In genomic region chr2:213238753-213239591, GRCh38 we compare ENCODE assay signal across 8 cellular contexts.
DNase-seq lines count a peak whose midpoint lies in the region; ATAC-seq, FAIRE-seq and TF ChIP-seq lines count a peak whose summit lies in the region.

No MANE protein-coding gene starts in this region.

- peak; percentile 70 for DNase-seq in COLO829 (ENCODE audit: low spot score)
- DNase-seq in choroid plexus epithelial cell (ENCODE audit: low read depth), result peak; percentile 97
- DNase-seq in smooth muscle cell of the brain vasculature (ENCODE audit: low read depth, low spot score), result peak; percentile 46
- DNase-seq in D721Med (ENCODE audit: insufficient read length, low spot score), result no peak
- DNase-seq in DMS 273 treated with DMSO at 0.1 percent for 48 hours (lab: John Stamatoyannopoulos, UW), result no peak
- no peak for DNase-seq in NCI-H1930 (lab: John Stamatoyannopoulos, UW)

- no peak for TF ChIP-seq CTCF in choroid plexus epithelial cell (conservative IDR thresholded peaks at IDR 0.05; ENCODE audit: low read depth, low read length)
- no peak for TF ChIP-seq CTCF in D721Med (IDR thresholded peaks at IDR 0.05; ENCODE audit: insufficient read depth, missing control alignments)

- FAIRE-seq in D721Med (lab: Jason Lieb, UNC), result no peak

- no peak overlapping the region for H3K4me3 ChIP-seq in choroid plexus epithelial cell (ENCODE audit: low read depth, low read length)

- ATAC-seq in GM19463 (IDR thresholded peaks at IDR 0.05; ENCODE audit: unreplicated experiment) (peak; percentile 45), HG03565 (IDR thresholded peaks at IDR 0.05; ENCODE audit: unreplicated experiment) (peak; percentile 32)

Comparison
In these comparisons a context has a peak if more than half of its experiments do, and no peak if none do; other contexts are left out.
1. DNase-seq: peak in COLO829 (single experiment), choroid plexus epithelial cell (single experiment) and smooth muscle cell of the brain vasculature (single experiment); none in D721Med (single experiment), DMS 273 treated with DMSO at 0.1 percent for 48 hours (single experiment) and NCI-H1930 (0 of 2).